In the genomic region with DNA sequence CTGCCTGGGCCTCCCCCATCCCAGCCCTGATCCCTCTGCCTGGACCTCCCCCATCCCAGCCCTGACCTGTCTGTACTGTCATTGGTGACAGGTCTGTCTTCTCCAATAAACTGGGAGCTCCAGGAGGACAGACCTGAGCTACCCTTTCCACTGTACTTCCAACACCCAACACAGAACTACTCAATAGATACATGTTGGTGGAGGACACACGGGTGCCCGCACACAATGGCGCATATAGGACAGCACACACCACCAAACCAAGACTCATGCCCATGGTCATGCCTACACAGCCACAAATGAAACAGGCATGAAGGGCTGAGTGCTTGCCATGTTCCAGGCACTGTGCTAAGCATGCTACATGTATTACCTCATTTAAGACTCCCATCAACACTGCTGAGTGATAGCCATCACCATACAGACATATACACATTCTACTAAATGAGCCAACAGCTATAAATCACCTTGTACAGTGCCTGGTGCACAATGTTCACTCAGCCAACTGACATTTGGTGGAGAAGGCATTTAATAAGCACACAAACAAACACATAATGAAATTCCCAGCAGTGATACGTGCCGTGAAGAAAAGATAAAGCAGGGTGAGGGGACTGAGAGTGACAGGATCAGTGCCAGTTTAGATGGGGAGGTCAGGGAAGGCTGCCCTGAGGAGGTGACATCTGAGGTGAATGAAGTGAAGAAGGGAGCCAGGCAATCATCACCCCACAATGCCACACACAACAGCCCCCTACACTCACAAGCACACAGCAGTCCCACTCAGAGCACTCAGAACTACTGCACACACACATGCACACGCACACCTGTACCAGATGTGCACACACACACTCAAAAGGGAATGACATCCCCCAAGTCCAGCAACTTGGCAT, we compare ENCODE assay signal across 9 cellular contexts. TPM values are rescaled to one million over a fixed set of nuclear protein-coding genes. Genes with fewer than 3 reads are reported as not detected.
DNase-seq lines count a peak whose midpoint lies in the region; ATAC-seq, FAIRE-seq and TF ChIP-seq lines count a peak whose summit lies in the region.
"Had no signal": no experiment of that assay in that cellular context is flagged by ENCODE, and none has a peak within 500 bp of the region (broad histone marks: within the 10 kb centered on the region; RNA-seq: fewer than 3 reads in every experiment).

No MANE protein-coding gene starts in this region.

- H3K79me2 ChIP-seq in astrocyte (ENCODE audit: insufficient read depth, low read length) = no peaks in the 10 kb centered on the region

- H4K8ac ChIP-seq in mesenchymal stem cell (ENCODE audit: low read length) = no peak overlapping the region

- no peak overlapping the region for H3K14ac ChIP-seq in mesenchymal stem cell (ENCODE audit: low read length in 2 of 2)

- no peak for DNase-seq in BJ (ENCODE audit: low read depth)
- no peak for DNase-seq in HFFc6
- DNase-seq in astrocyte (ENCODE audit: low read depth) = no peak
- no peak for DNase-seq in mesenchymal stem cell
- DNase-seq in Caco-2 = no peak
- DNase-seq in NCI-H510A (lab: John Stamatoyannopoulos, UW) = no peak
- DNase-seq in GM12891 (ENCODE audit: insufficient read length, low spot score) = no peak

- no peak overlapping the region for H2BK120ac ChIP-seq in mesenchymal stem cell (ENCODE audit: low read depth, low read length)

- no peak for ATAC-seq in HG03457 (IDR thresholded peaks at IDR 0.05; ENCODE audit: unreplicated experiment)

- H3K9me3 Mint-ChIP-seq in HFFc6 = no peaks in the 10 kb centered on the region
- peaks cover under 1% of the 10 kb centered on the region for H3K9me3 Mint-ChIP-seq in astrocyte (ENCODE audit: unreplicated experiment)
- H3K9me3 Mint-ChIP-seq in Caco-2 (ENCODE audit: unreplicated experiment) = no peaks in the 10 kb centered on the region
- H3K9me3 Mint-ChIP-seq: neural crest cell had no signal

- peaks cover 22% of the 10 kb centered on the region for H3K4me1 ChIP-seq in astrocyte (ENCODE audit: insufficient read depth, low read length)
- peaks cover 36% of the 10 kb centered on the region for H3K4me1 ChIP-seq in mesenchymal stem cell (ENCODE audit: control insufficient read depth, insufficient read depth, low read depth, low read length)
- H3K4me1 ChIP-seq in Caco-2 = no peaks in the 10 kb centered on the region; the same call in 1 of the 2 replicates

- no peak overlapping the region for H2AK5ac ChIP-seq in mesenchymal stem cell (ENCODE audit: low read length, severe bottlenecking)

- no peaks in the 10 kb centered on the region; the same call in 1 of the 2 replicates for H3K27me3 ChIP-seq in BJ (ENCODE audit: control insufficient read depth, insufficient read depth, low read length)
- peaks cover 1% of the 10 kb centered on the region for H3K27me3 ChIP-seq in astrocyte (ENCODE audit: insufficient read depth, low read length)
- H3K27me3 ChIP-seq in mesenchymal stem cell (ENCODE audit: control insufficient read depth in 1 of 2, insufficient read depth in 1 of 2, low read length in 2 of 2) = no peaks in the 10 kb centered on the region
- no peaks in the 10 kb centered on the region; the same call in 1 of the 2 replicates for H3K27me3 ChIP-seq in Caco-2 (replicated peaks; ENCODE audit: control insufficient read depth, insufficient read depth, low read length)

- POLR2A ChIA-PET in BJ (lab: Charles Lee) = no interaction called here
- POLR2A ChIA-PET in Caco-2 (lab: Charles Lee) = no interaction called here

- H3K36me3 Mint-ChIP-seq in HFFc6 (ENCODE audit: low read depth) = no peaks in the 10 kb centered on the region
- H3K36me3 Mint-ChIP-seq in astrocyte (ENCODE audit: low read depth, unreplicated experiment) = peaks cover 2% of the 10 kb centered on the region
- H3K36me3 Mint-ChIP-seq in Caco-2 (ENCODE audit: insufficient read depth, unreplicated experiment) = no peaks in the 10 kb centered on the region

- peak overlapping the region; percentile 1 for H4K91ac ChIP-seq in mesenchymal stem cell (ENCODE audit: low read length)

- H3K4me1 Mint-ChIP-seq in HFFc6 (ENCODE audit: low read depth) = peaks cover 56% of the 10 kb centered on the region
- peaks cover 15% of the 10 kb centered on the region for H3K4me1 Mint-ChIP-seq in astrocyte (ENCODE audit: low read depth, unreplicated experiment)
- H3K4me1 Mint-ChIP-seq in Caco-2 (ENCODE audit: low read depth, unreplicated experiment) = no peaks in the 10 kb centered on the region

- H3K27ac Mint-ChIP-seq in HFFc6 (peak overlapping the region; percentile 71), astrocyte (ENCODE audit: unreplicated experiment) (no peak overlapping the region), Caco-2 (ENCODE audit: unreplicated experiment) (no peak overlapping the region)

- H2BK15ac ChIP-seq in mesenchymal stem cell (ENCODE audit: low read depth, poor library complexity, severe bottlenecking) = peak overlapping the region; percentile 54

- no peak for TF ChIP-seq POLR2A in GM12891 (IDR thresholded peaks at IDR 0.05; ENCODE audit: low read depth, low read length)

- BruUV-seq in Caco-2 (replicated peaks; lab: Mats Ljungman, UMichigan) = no TSS peak

- WGBS in mesenchymal stem cell = 95% methylated on average over 4 of the region's 6 CpGs

- peak overlapping the region; percentile 87 for H2AFZ ChIP-seq in astrocyte (ENCODE audit: low read depth, low read length)
- no peak overlapping the region for H2AFZ ChIP-seq in mesenchymal stem cell (ENCODE audit: low read depth, low read length)

- no peak overlapping the region for H3K23ac ChIP-seq in mesenchymal stem cell (ENCODE audit: low read length in 2 of 2)

- FAIRE-seq in astrocyte (lab: Jason Lieb, UNC) = no peak
- FAIRE-seq in GM12891 (lab: Jason Lieb, UNC) = no peak

- peak overlapping the region; percentile 32 to 42 for H2BK12ac ChIP-seq in mesenchymal stem cell (ENCODE audit: low read length in 2 of 2)

- peak overlapping the region; percentile 92 for H3K4me2 ChIP-seq in astrocyte (ENCODE audit: low read length)
- peak overlapping the region; percentile 78 for H3K4me2 ChIP-seq in mesenchymal stem cell (ENCODE audit: low read length, poor library complexity, severe bottlenecking)

- peak overlapping the region in 1 of 2 experiments; percentile 28 for H3K4ac ChIP-seq in mesenchymal stem cell (ENCODE audit: low read depth in 1 of 2, low read length in 2 of 2)

- H3K9me3 ChIP-seq in astrocyte (ENCODE audit: insufficient read depth, low read depth, low read length) = no peaks in the 10 kb centered on the region
- no peaks in the 10 kb centered on the region for H3K9me3 ChIP-seq in mesenchymal stem cell (ENCODE audit: control insufficient read depth, low read length)
- H3K9me3 ChIP-seq in Caco-2 = no peaks in the 10 kb centered on the region

- peaks cover 2% of the 10 kb centered on the region for H3K79me1 ChIP-seq in mesenchymal stem cell (replicated peaks; ENCODE audit: low read length, poor library complexity, severe bottlenecking)

- H3K4me3 Mint-ChIP-seq in HFFc6 = peak overlapping the region; percentile 91
- peak overlapping the region; percentile 72 for H3K4me3 Mint-ChIP-seq in astrocyte (ENCODE audit: unreplicated experiment)
- H3K4me3 Mint-ChIP-seq in Caco-2 (ENCODE audit: unreplicated experiment) = no peak overlapping the region
- H3K4me3 Mint-ChIP-seq: neural crest cell had no signal

- no peak overlapping the region for H2BK5ac ChIP-seq in mesenchymal stem cell (ENCODE audit: low read depth, low read length, poor library complexity, severe bottlenecking)

- intact Hi-C loops in Caco-2 (cut with micrococcal nuclease; ENCODE audit: unreplicated experiment) = no loop called here

- H3K9ac ChIP-seq in astrocyte (ENCODE audit: low read length) (peak overlapping the region; percentile 59), mesenchymal stem cell (ENCODE audit: low read length) (peak overlapping the region; percentile 72)

- TF ChIP-seq CTCF in BJ (IDR thresholded peaks at IDR 0.05; ENCODE audit: insufficient read depth, low read depth, low read length) = no peak
- no peak for TF ChIP-seq CTCF in HFFc6 (IDR thresholded peaks at IDR 0.05)
- TF ChIP-seq CTCF in astrocyte (IDR thresholded peaks at IDR 0.05; ENCODE audit: insufficient read depth, low read depth, low read length) = no peak
- TF ChIP-seq CTCF in Caco-2 (IDR thresholded peaks at IDR 0.05; ENCODE audit: insufficient read depth in 1 of 2, low read depth in 1 of 2, low read length in 1 of 2, severe bottlenecking in 1 of 2, unreplicated experiment in 1 of 2) = no peak

- H3K27me3 Mint-ChIP-seq in HFFc6 (ENCODE audit: insufficient read depth) = peaks cover 4% of the 10 kb centered on the region; the same call in 1 of the 2 replicates
- peaks cover 16% of the 10 kb centered on the region for H3K27me3 Mint-ChIP-seq in astrocyte (ENCODE audit: low read depth, unreplicated experiment)
- peaks cover 14% of the 10 kb centered on the region for H3K27me3 Mint-ChIP-seq in Caco-2 (ENCODE audit: insufficient read depth, unreplicated experiment)

- no peaks in the 10 kb centered on the region for H4K20me1 ChIP-seq in astrocyte (ENCODE audit: insufficient read depth, low read length)

- H3K36me3 ChIP-seq in BJ (ENCODE audit: control insufficient read depth, insufficient read depth, low read length) = no peaks in the 10 kb centered on the region
- H3K36me3 ChIP-seq in astrocyte (ENCODE audit: insufficient read depth, low read length) = no peaks in the 10 kb centered on the region
- no peaks in the 10 kb centered on the region for H3K36me3 ChIP-seq in mesenchymal stem cell (ENCODE audit: control insufficient read depth in 1 of 2, insufficient read depth in 2 of 2, low read depth in 1 of 2, low read length in 2 of 2)
- no peaks in the 10 kb centered on the region for H3K36me3 ChIP-seq in Caco-2 (ENCODE audit: control insufficient read depth, insufficient read depth, low read length)

- H3K18ac ChIP-seq in mesenchymal stem cell (ENCODE audit: low read depth in 1 of 2, low read length in 2 of 2) = no peak overlapping the region

- H3K27ac ChIP-seq in astrocyte (ENCODE audit: low read depth, low read length) = no peak overlapping the region
- no peak overlapping the region for H3K27ac ChIP-seq in mesenchymal stem cell (ENCODE audit: low read length, poor library complexity, severe bottlenecking)

- H3K4me3 ChIP-seq in BJ (ENCODE audit: low read depth, low read length) (peak overlapping the region; percentile 50), astrocyte (ENCODE audit: insufficient read depth, low read depth, low read length) (peak overlapping the region; percentile 59), mesenchymal stem cell (ENCODE audit: insufficient read depth in 1 of 2, low read depth in 1 of 2, low read length in 2 of 2) (peak overlapping the region; percentile 40 to 79), Caco-2 (ENCODE audit: low read depth, low read length) (no peak overlapping the region)

- CTCF ChIA-PET in BJ (lab: Yijun Ruan, JAX) (interaction anchor here (0.5 to 4.8 kb wide), 13 partner anchors 10 to 200 kb away, joined by 3 to 89 read pairs (median 3); partner anchors contain the start of gene DEDD2), Caco-2 (lab: Charles Lee) (interaction anchor here (0.6 kb wide), 1 partner anchor 19 kb away, joined by 7 read pairs; no protein-coding TSS in a partner anchor)

RNA-seq across cellular contexts. Expression of gene POU2F2, which starts 0.9 kb away (rescaled TPM):
- polyA plus RNA-seq in BJ (2011; rRNA removed) = 1.8 and 2.2 TPM in 2 replicates
- 1.1 and 1.5 TPM in 2 replicates for polyA minus RNA-seq in BJ (2011; rRNA and poly(A)+ RNA removed)
- 10 to 100 TPM in 1 of 6 experiments, 1 to 10 TPM in 5; 6.4 to 11.0 (median 7.8) TPM for total RNA-seq in HFFc6 (2021; fragmentation: NEBNext Ultra II Directional; extraction: Animal tissue kit (Norgen Biotek cat#: 25700))
- total RNA-seq in astrocyte = 7.7 and 8.3 TPM in 2 replicates
- polyA plus RNA-seq in mesenchymal stem cell (2013, experiment 1 of 2) = 10.3 TPM
- 9.3 TPM for polyA plus RNA-seq in mesenchymal stem cell (2013, experiment 2 of 2)
- total RNA-seq in Caco-2 (2022) = 0.95 and 1.5 TPM in 2 replicates
- polyA plus RNA-seq in GM12891 (2012; ENCODE audit: low read depth, missing spikeins) = 33.8 TPM

RNA-seq across cellular contexts. Expression of gene ZNF574, which starts 55.4 kb away (rescaled TPM):
- polyA plus RNA-seq in BJ (2011; rRNA removed) = 5.6 and 10.4 TPM in 2 replicates
- polyA minus RNA-seq in BJ (2011; rRNA and poly(A)+ RNA removed) = 22.8 and 31.8 TPM in 2 replicates
- total RNA-seq in HFFc6 (2021; fragmentation: NEBNext Ultra II Directional; extraction: Animal tissue kit (Norgen Biotek cat#: 25700)) = 10 to 100 TPM; 14.0 to 16.5 (median 15.1) TPM
- 20.0 and 20.2 TPM in 2 replicates for total RNA-seq in astrocyte
- polyA plus RNA-seq in mesenchymal stem cell (2013, experiment 1 of 2) = 6.0 TPM
- polyA plus RNA-seq in mesenchymal stem cell (2013, experiment 2 of 2) = 6.3 TPM
- 22.4 and 22.7 TPM in 2 replicates for total RNA-seq in Caco-2 (2022)
- 6.1 TPM for polyA plus RNA-seq in GM12891 (2012; ENCODE audit: low read depth, missing spikeins)
